Comparison of ENCODE assay signal across 12 cellular contexts in the genomic region with DNA sequence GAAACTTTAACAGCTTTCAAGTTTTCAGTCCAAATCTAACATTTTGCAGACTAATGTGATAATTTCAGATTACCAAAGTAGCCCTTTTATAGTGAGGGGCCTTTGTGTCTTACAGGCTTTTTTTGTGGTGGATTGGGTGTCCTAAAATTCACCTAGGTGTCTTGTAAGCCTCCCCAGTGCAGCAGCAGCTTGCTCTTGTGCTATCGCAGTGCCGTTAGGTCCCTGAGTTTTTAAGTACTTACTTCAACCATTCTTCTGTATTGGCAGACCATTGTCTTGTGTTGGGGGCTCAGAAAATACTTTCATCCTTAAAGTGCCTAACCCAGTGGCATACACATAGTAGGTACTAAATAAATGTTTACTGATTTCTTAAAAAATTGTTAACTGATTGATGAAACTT. TPM values are rescaled to one million over a fixed set of nuclear protein-coding genes. Genes with fewer than 3 reads are reported as not detected.
DNase-seq lines count a peak whose midpoint lies in the region; ATAC-seq, FAIRE-seq and TF ChIP-seq lines count a peak whose summit lies in the region.
"Had no signal": no experiment of that assay in that cellular context is flagged by ENCODE, and none has a peak within 500 bp of the region (broad histone marks: within the 10 kb centered on the region; RNA-seq: fewer than 3 reads in every experiment).

No MANE protein-coding gene starts in this region.

- no peaks in the 10 kb centered on the region for H4K20me1 ChIP-seq in GM23248 (ENCODE audit: insufficient read depth)

- TF ChIP-seq POLR2A in A549 (IDR thresholded peaks at IDR 0.05; ENCODE audit: low read length) = no peak

- H2AFZ ChIP-seq in GM23248 = no peak overlapping the region; the same call in 1 of the 2 replicates

- H3K36me3 ChIP-seq in GM23248 (ENCODE audit: low read depth) (no peaks in the 10 kb centered on the region), brain microvascular endothelial cell (replicated peaks) (no peaks in the 10 kb centered on the region), muscle layer of duodenum (ENCODE audit: control insufficient read depth in 1 of 2, insufficient read depth in 2 of 2, low read length in 2 of 2) (no peaks in the 10 kb centered on the region)

- FAIRE-seq in A549 (lab: Jason Lieb, UNC) = no peak
- FAIRE-seq: bronchial epithelial cell had no signal

- H3F3A ChIP-seq in GM23248 (ENCODE audit: insufficient read depth) = 0 out of 2 replicates have a peak, but pooled peaks cover 18% of the 10 kb centered on the region

- H3K4me2 ChIP-seq in A549 (peak overlapping the region; percentile 82), GM23248 (ENCODE audit: unreplicated experiment) (peak overlapping the region; percentile 83)

- TF ChIP-seq EP300 in A549 (IDR thresholded peaks at IDR 0.05) = no peak

- H3K27me3 ChIP-seq in GM23248 (replicated peaks; ENCODE audit: insufficient read depth) (no peaks in the 10 kb centered on the region), brain microvascular endothelial cell (replicated peaks) (no peaks in the 10 kb centered on the region), muscle layer of duodenum (ENCODE audit: low read depth, low read length) (no peaks in the 10 kb centered on the region)

- in situ Hi-C loops in GM23248 (cut with MboI) (no loop called here), brain microvascular endothelial cell (cut with HindIII; ENCODE audit: low pct_ligation_motif_present, low sequenced_read_pairs) (no loop called here)

- TF ChIP-seq RAD21 in A549 (conservative IDR thresholded peaks at IDR 0.05 in 1 of 2, IDR thresholded peaks at IDR 0.05 in 1 of 2) = no peak

- H3K79me2 ChIP-seq in GM23248 (ENCODE audit: insufficient read depth) = peaks cover 65% of the 10 kb centered on the region

- H3K4me3 ChIP-seq in A549 (peak overlapping the region; percentile 91), GM23248 (peak overlapping the region; percentile 96), brain microvascular endothelial cell (ENCODE audit: low read depth, low read length) (peak overlapping the region; percentile 80), muscle layer of duodenum (ENCODE audit: low read depth in 1 of 2, low read length in 2 of 2) (peak overlapping the region; percentile 60 to 89)

- ATAC-seq in A549 = no peak
- no peak for ATAC-seq in HG03175 (IDR thresholded peaks at IDR 0.05; ENCODE audit: unreplicated experiment)

- DNase-seq in A549 (ENCODE audit: low read depth in 1 of 2, low spot score in 1 of 2) = peak in 1 of 2 experiments; percentile 34
- DNase-seq in GM23248 = peak; percentile 14
- DNase-seq in brain microvascular endothelial cell = no peak
- DNase-seq in cerebellar nuclear complex (lab: John Stamatoyannopoulos, UW) = no peak
- no peak for DNase-seq in NCI-H1105 treated with DMSO at 0.1 percent for 48 hours (lab: John Stamatoyannopoulos, UW)
- DNase-seq in Kasumi-1 (lab: John Stamatoyannopoulos, UW) = no peak
- DNase-seq: DMS79 treated with DMSO at 0.1 percent for 48 hours, KG1 had no signal

- POLR2A ChIA-PET in A549 (lab: Yijun Ruan, JAX) = interaction anchor here (4.2 kb wide), 1 partner anchor 62 kb away, joined by 50 read pairs; no protein-coding TSS in a partner anchor

- 2% methylated on average over 2 of the region's 2 CpGs for WGBS in A549 (ENCODE audit: missing lambda C conversion rate)
- WGBS in GM23248 (ENCODE audit: low coverage in 1 of 2, low lambda C conversion rate in 2 of 2, missing lambda C conversion rate in 2 of 2), 2 experiments = 70 to 81% methylated on average over 2 of the region's 2 CpGs

- H3K27ac ChIP-seq in A549 = peak overlapping the region; percentile 97 to 98
- no peak overlapping the region for H3K27ac ChIP-seq in GM23248
- no peak overlapping the region for H3K27ac ChIP-seq in brain microvascular endothelial cell
- peak overlapping the region; percentile 52 for H3K27ac ChIP-seq in muscle layer of duodenum (ENCODE audit: low read length)
- H3K27ac ChIP-seq: VCaP had no signal

- TF ChIP-seq CTCF in A549 (IDR thresholded peaks at IDR 0.05) (no peak), brain microvascular endothelial cell (IDR thresholded peaks at IDR 0.05; ENCODE audit: low read depth, low read length, missing control alignments) (no peak)

- H3K9me3 ChIP-seq in A549 (no peaks in the 10 kb centered on the region), GM23248 (ENCODE audit: low read depth) (no peaks in the 10 kb centered on the region), muscle layer of duodenum (ENCODE audit: control insufficient read depth in 1 of 2, low read length in 2 of 2) (no peaks in the 10 kb centered on the region)

- CTCF ChIA-PET in A549 (lab: Yijun Ruan, JAX) = interaction anchor here (0.9 to 6.2 kb wide), 4 partner anchors 8 to 185 kb away, joined by 3 to 80 read pairs (median 7); no protein-coding TSS in a partner anchor

- H3K9ac ChIP-seq in GM23248 = peak overlapping the region; percentile 93

- H3K4me1 ChIP-seq in A549 = peaks cover 59% of the 10 kb centered on the region
- peaks cover 10% of the 10 kb centered on the region for H3K4me1 ChIP-seq in GM23248 (ENCODE audit: insufficient read depth)
- H3K4me1 ChIP-seq in muscle layer of duodenum (ENCODE audit: control insufficient read depth in 1 of 2, insufficient read depth in 2 of 2, low read length in 2 of 2) = peaks cover 4 to 51% of the 10 kb centered on the region in 2 donors

- no peaks in the 10 kb centered on the region for H3K9me2 ChIP-seq in GM23248 (ENCODE audit: insufficient read depth)

TF ChIP-seq in A549, 52 proteins besides CTCF, POLR2A, EP300 and RAD21:
- TF ChIP-seq SMC3 (IDR thresholded peaks at IDR 0.05) = no peak
- TF ChIP-seq HOXB13 (CRISPR knock-in tag; IDR thresholded peaks at IDR 0.05; ENCODE audit: low read depth) = no peak
- TF ChIP-seq NPAS2 (CRISPR knock-in tag; IDR thresholded peaks at IDR 0.05; ENCODE audit: borderline replicate concordance) = no peak
- TF ChIP-seq BHLHE40 (IDR thresholded peaks at IDR 0.05; ENCODE audit: low read depth, low read length) = no peak
- TF ChIP-seq CBX8 (IDR thresholded peaks at IDR 0.05) = no peak
- no peak for TF ChIP-seq CEBPB (IDR thresholded peaks at IDR 0.05)
- TF ChIP-seq RFX5 (IDR thresholded peaks at IDR 0.05) = no peak
- no peak for TF ChIP-seq TFCP2L1 (CRISPR knock-in tag; IDR thresholded peaks at IDR 0.05)
- TF ChIP-seq, protein P1, sequence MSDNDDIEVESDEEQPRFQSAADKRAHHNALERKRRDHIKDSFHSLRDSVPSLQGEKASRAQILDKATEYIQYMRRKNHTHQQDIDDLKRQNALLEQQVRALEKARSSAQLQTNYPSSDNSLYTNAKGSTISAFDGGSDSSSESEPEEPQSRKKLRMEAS (IDR thresholded peaks at IDR 0.05) = no peak

RNA-seq across cellular contexts. Expression of gene PDE8A, which starts 2.1 kb away (rescaled TPM):
- 171 and 204 TPM in 2 replicates for polyA plus RNA-seq in A549 (2011; rRNA removed)
- polyA plus RNA-seq in A549 (2012; cell fraction: cytosol; rRNA removed) = 43.7 and 46.8 TPM in 2 replicates
- polyA plus RNA-seq in A549 (2012; cell fraction: nucleus; rRNA removed) = 57.8 and 99.2 TPM in 2 replicates
- 44.4 to 45.3 TPM (median 45.0 TPM) in 3 replicates for polyA plus RNA-seq in A549 (2017; fragmentation: RNase III; extraction: RNeasy Plus Mini Kit Qiagen cat#74134 plus additional on column Dnase treatment)
- 104 and 125 TPM in 2 replicates for polyA minus RNA-seq in A549 (2011; rRNA and poly(A)+ RNA removed)
- total RNA-seq in GM23248 (2014; rRNA removed; shearing (Covaris generic)) = 22.7 and 28.5 TPM in 2 replicates
- 13.9 and 14.0 TPM in 2 replicates for polyA plus RNA-seq in GM23248 (2016; fragmentation: Nextera tagmentation; extraction: Ambion mirVana)

Comparison
In these comparisons a context has a peak if more than half of its experiments do, and no peak if none do; other contexts are left out.
1. H3K27ac ChIP-seq: peak in A549 (2 of 2) and muscle layer of duodenum (single experiment); none in GM23248 (single experiment) and brain microvascular endothelial cell (single experiment).
2. Peak in every context shown above with its lines, with median percentiles within 50 percentile points of each other: H3K4me3 ChIP-seq.